In the genomic region with DNA sequence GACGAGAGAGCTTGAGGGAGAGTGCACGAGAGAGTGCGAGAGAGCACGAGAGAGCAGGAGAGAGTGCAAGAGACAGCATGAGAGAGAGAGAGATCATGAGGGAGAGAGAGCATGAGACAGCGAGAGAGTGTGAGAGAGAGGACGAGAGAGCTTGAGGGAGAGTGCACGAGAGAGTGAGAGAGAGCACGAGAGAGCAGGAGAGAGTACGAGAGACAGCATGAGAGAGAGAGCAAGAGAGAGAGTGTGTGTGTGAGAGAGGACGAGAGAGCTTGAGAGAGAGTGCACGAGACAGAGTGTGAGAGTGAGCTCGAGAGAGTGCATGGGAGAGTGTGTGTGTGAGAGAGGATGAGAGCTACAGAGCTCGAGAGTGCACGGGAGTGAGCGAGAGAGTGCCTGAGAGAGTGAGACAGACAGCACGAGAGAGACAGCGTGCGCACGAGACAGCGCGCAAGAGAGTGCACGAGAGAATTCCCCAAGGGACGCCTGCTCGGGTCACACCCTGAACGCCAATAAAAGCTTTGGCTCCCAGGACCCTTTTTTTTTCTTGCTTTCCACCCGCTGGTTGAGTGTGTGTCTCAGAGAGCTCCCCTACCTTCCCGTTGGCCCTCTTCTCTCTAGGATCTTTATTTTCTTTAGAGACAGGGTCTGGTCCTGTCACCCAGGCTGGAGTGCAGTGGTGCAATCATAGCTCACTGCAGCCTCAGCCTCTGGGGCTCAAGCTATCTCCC, we compare ENCODE assay signal across 8 cellular contexts. TPM values are rescaled to one million over a fixed set of nuclear protein-coding genes. Genes with fewer than 3 reads are reported as not detected.
A peak's percentile ranks its signal among the peaks of the same experiment; 100 is the strongest.
DNase-seq lines count a peak whose midpoint lies in the region; ATAC-seq and TF ChIP-seq lines count a peak whose summit lies in the region.
"Had no signal": no experiment of that assay in that cellular context is flagged by ENCODE, and none has a peak within 500 bp of the region (broad histone marks: within the 10 kb centered on the region; RNA-seq: fewer than 3 reads in every experiment).

No MANE protein-coding gene starts in this region.

- WGBS in stomach, 5 donors = 4 to 8% (median 6%) methylated on average over 27 of the region's 27 CpGs
- WGBS in spleen, 5 donors = 3 to 15% (median 8%) methylated on average over 27 of the region's 27 CpGs

- no peaks in the 10 kb centered on the region for H3K36me3 ChIP-seq in effector memory CD4-positive, alpha-beta T cell (ENCODE audit: control insufficient read depth, insufficient read depth, low read length)
- H3K36me3 ChIP-seq in parathyroid adenoma (ENCODE audit: control insufficient read depth, insufficient read depth, low read length) (no peaks in the 10 kb centered on the region), stomach (no peaks in the 10 kb centered on the region), spleen (no peaks in the 10 kb centered on the region)

- TF ChIP-seq CTCF in parathyroid adenoma (IDR thresholded peaks at IDR 0.05) = no peak
- TF ChIP-seq CTCF in stomach (IDR thresholded peaks at IDR 0.05) = no peak
- TF ChIP-seq CTCF in spleen (IDR thresholded peaks at IDR 0.05 in 8 of 11, conservative IDR thresholded peaks at IDR 0.05 in 3 of 11) = no peak

- H3K27ac ChIP-seq in effector memory CD4-positive, alpha-beta T cell (ENCODE audit: insufficient read depth, low read length, poor library complexity, severe bottlenecking) = no peak overlapping the region
- no peak overlapping the region for H3K27ac ChIP-seq in parathyroid adenoma
- H3K27ac ChIP-seq in stomach = no peak overlapping the region
- peak overlapping the region in 1 of 8 donors; percentile 12 for H3K27ac ChIP-seq in spleen

- no peak overlapping the region for H3K9ac ChIP-seq in parathyroid adenoma

- H3K27me3 ChIP-seq in effector memory CD4-positive, alpha-beta T cell (replicated peaks; ENCODE audit: control insufficient read depth, insufficient read depth, low read length, poor library complexity, severe bottlenecking) = peaks cover 39% of the 10 kb centered on the region
- H3K27me3 ChIP-seq in parathyroid adenoma (ENCODE audit: control insufficient read depth, insufficient read depth, low read length) = peaks cover 8% of the 10 kb centered on the region
- H3K27me3 ChIP-seq in stomach = peaks cover 10 to 97% (median 65%) of the 10 kb centered on the region in 3 donors
- H3K27me3 ChIP-seq in spleen (replicated peaks in 1 of 7) = peaks cover 7 to 86% (median 49%) of the 10 kb centered on the region in 7 donors

- H3K4me1 ChIP-seq in effector memory CD4-positive, alpha-beta T cell (ENCODE audit: control insufficient read depth, insufficient read depth, low read length, poor library complexity, severe bottlenecking) = peaks cover 44% of the 10 kb centered on the region
- no peaks in the 10 kb centered on the region for H3K4me1 ChIP-seq in parathyroid adenoma
- H3K4me1 ChIP-seq in stomach = peaks cover 0 to 43% (median 19%) of the 10 kb centered on the region in 4 donors
- H3K4me1 ChIP-seq in spleen = peaks cover 23 to 54% (median 49%) of the 10 kb centered on the region in 6 donors

- peak overlapping the region; percentile 55 for H3K4me2 ChIP-seq in parathyroid adenoma (ENCODE audit: low read length)

- H3K4me3 ChIP-seq in effector memory CD4-positive, alpha-beta T cell (ENCODE audit: insufficient read depth, low read depth, low read length, poor library complexity, severe bottlenecking) = peak overlapping the region; percentile 26
- no peak overlapping the region for H3K4me3 ChIP-seq in parathyroid adenoma (ENCODE audit: low read depth, low read length)
- H3K4me3 ChIP-seq in stomach = no peak overlapping the region
- H3K4me3 ChIP-seq in spleen = peak overlapping the region in 3 of 8 donors; percentile 4 to 46 (median 7)

- DNase-seq in MV-4-11 (lab: John Stamatoyannopoulos, UW) = peak; percentile 42
- DNase-seq in effector memory CD4-positive, alpha-beta T cell = no peak
- DNase-seq in stomach = no peak
- no peak for DNase-seq in spleen
- DNase-seq in NCI-H1092 treated with DMSO at 0.1 percent for 48 hours (lab: John Stamatoyannopoulos, UW) = no peak
- DNase-seq: right cardiac atrium had no signal

- peak overlapping the region; percentile 40 for H2AFZ ChIP-seq in parathyroid adenoma

- peak; percentile 64 for TF ChIP-seq POLR2A in GM18505 (IDR thresholded peaks at IDR 0.05; ENCODE audit: borderline replicate concordance, extremely low read depth, insufficient read depth, insufficient read length)
- no peak for TF ChIP-seq POLR2A in stomach (IDR thresholded peaks at IDR 0.05)
- no peak for TF ChIP-seq POLR2A in spleen (IDR thresholded peaks at IDR 0.05)

- no peak for TF ChIP-seq EP300 in stomach (IDR thresholded peaks at IDR 0.05)

- intact Hi-C loops in stomach (cut with DNase I; ENCODE audit: low total_unique reads) (no loop called here), spleen (cut with DNase I; ENCODE audit: low total_unique reads) (no loop called here)

- no peaks in the 10 kb centered on the region for H3K79me2 ChIP-seq in parathyroid adenoma

- ATAC-seq in GM18505 (IDR thresholded peaks at IDR 0.05; ENCODE audit: unreplicated experiment) = no peak

- H3K9me3 ChIP-seq in effector memory CD4-positive, alpha-beta T cell (ENCODE audit: control insufficient read depth, low read length) = no peaks in the 10 kb centered on the region
- H3K9me3 ChIP-seq in parathyroid adenoma (ENCODE audit: control insufficient read depth, low read length) = no peaks in the 10 kb centered on the region
- no peaks in the 10 kb centered on the region for H3K9me3 ChIP-seq in stomach
- no peaks in the 10 kb centered on the region for H3K9me3 ChIP-seq in spleen

RNA-seq across cellular contexts. Expression of gene CD70, which starts 3.7 kb away (rescaled TPM):
- not detected for total RNA-seq in stomach
- under 1 TPM in 1 of 3 donors, not detected in 2; 0.18 TPM for polyA plus RNA-seq in stomach
- total RNA-seq in spleen = 1 to 10 TPM in 6 of 7 donors, under 1 TPM in 1; 0.69 to 7.3 (median 3.0) TPM
- 1 to 10 TPM; 3.6 to 6.6 (median 3.9) TPM for polyA plus RNA-seq in spleen
- total RNA-seq: right cardiac atrium had no signal
- polyA plus RNA-seq: right cardiac atrium had no signal

RNA-seq across cellular contexts. Expression of gene TNFSF9, which starts 56.4 kb away (rescaled TPM):
- total RNA-seq in stomach (not detected), spleen (1 to 10 TPM in 6 of 7 donors, under 1 TPM in 1; 0.72 to 4.1 (median 3.3) TPM)
- polyA plus RNA-seq in stomach (under 1 TPM in 1 of 3 donors, not detected in 2; 0.85 TPM), spleen (1 to 10 TPM; 1.5 to 3.1 (median 2.7) TPM)
